In the genomic region with DNA sequence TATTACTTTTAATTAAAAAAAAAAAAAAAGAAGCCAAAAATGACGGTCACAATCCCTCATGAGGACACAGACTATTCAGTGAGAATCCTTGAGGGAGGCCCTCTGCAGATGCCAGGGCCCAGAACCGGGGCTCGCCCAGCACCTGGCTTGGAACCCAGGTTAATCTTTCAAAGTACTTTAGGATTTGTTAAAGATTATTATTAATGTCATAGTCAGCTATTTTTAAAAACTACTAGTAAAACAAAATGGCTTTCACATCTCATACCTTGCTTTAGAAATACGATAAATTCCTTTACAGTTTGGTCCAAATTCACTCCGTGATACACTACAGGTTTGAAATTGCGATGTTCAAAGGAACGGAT, we compare ENCODE assay signal across 23 cellular contexts. TPM values are rescaled to one million over a fixed set of nuclear protein-coding genes. Genes with fewer than 3 reads are reported as not detected.
A peak's percentile ranks its signal among the peaks of the same experiment; 100 is the strongest.
DNase-seq lines count a peak whose midpoint lies in the region; ATAC-seq and TF ChIP-seq lines count a peak whose summit lies in the region.
"Had no signal": no experiment of that assay in that cellular context is flagged by ENCODE, and none has a peak within 500 bp of the region (broad histone marks: within the 10 kb centered on the region; RNA-seq: fewer than 3 reads in every experiment).

No MANE protein-coding gene starts in this region.

- no peaks in the 10 kb centered on the region for H3K27me3 ChIP-seq in spleen (replicated peaks in 1 of 7)
- H3K27me3 ChIP-seq: BE2C, cardiac muscle cell, gastrocnemius medialis, stomach, upper lobe of right lung had no signal

- CTCF ChIA-PET in activated CD8-positive, alpha-beta memory T cell treated with anti-CD3 and anti-CD28 coated beads, Interleukin-2, amount 10 ng/mL, durations not matched to agents 7 days and 5 days (lab: Charles Lee): no interaction called here

- H3K4me3 ChIP-seq in spleen: no peak overlapping the region
- H3K4me3 ChIP-seq: cardiac muscle cell, gastrocnemius medialis, stomach, upper lobe of right lung had no signal

- peaks cover 17% of the 10 kb centered on the region for H3K4me1 Mint-ChIP-seq in activated CD8-positive, alpha-beta memory T cell treated with anti-CD3 and anti-CD28 coated beads, Interleukin-2, amount 10 ng/mL, durations not matched to agents 7 days and 5 days
- H3K4me1 Mint-ChIP-seq in T-helper 17 cell (peaks cover 14% of the 10 kb centered on the region), natural killer cell (peaks cover 33 to 34% of the 10 kb centered on the region in 2 donors)

- no peak for TF ChIP-seq POLR2A in spleen (IDR thresholded peaks at IDR 0.05)

- no peak overlapping the region for H3K27ac Mint-ChIP-seq in activated CD8-positive, alpha-beta memory T cell treated with anti-CD3 and anti-CD28 coated beads, Interleukin-2, amount 10 ng/mL, durations not matched to agents 7 days and 5 days
- H3K27ac Mint-ChIP-seq in T-helper 17 cell (peak overlapping the region; percentile 47), natural killer cell (peak overlapping the region; percentile 89)
- H3K27ac Mint-ChIP-seq: HFFc6; nephron progenitor cell; T-helper 2 cell treated with Interferon-gamma antibody and Interleukin-4, amounts not matched to agents 5 μg/mL and 100 μg/mL, for 36 hours had no signal

- WGBS in spleen, 5 donors: 84 to 89% (median 88%) methylated on average over 7 of the region's 7 CpGs

- no peaks in the 10 kb centered on the region for H3K36me3 Mint-ChIP-seq in activated CD8-positive, alpha-beta memory T cell treated with anti-CD3 and anti-CD28 coated beads, Interleukin-2, amount 10 ng/mL, durations not matched to agents 7 days and 5 days
- H3K36me3 Mint-ChIP-seq in T-helper 17 cell (ENCODE audit: low read depth): peaks cover 12% of the 10 kb centered on the region
- H3K36me3 Mint-ChIP-seq in natural killer cell: no peaks in the 10 kb centered on the region

- no peak for TF ChIP-seq CTCF in natural killer cell (IDR thresholded peaks at IDR 0.05)
- no peak for TF ChIP-seq CTCF in spleen (IDR thresholded peaks at IDR 0.05 in 8 of 11, conservative IDR thresholded peaks at IDR 0.05 in 3 of 11)

- peak; percentile 54 for ATAC-seq in activated CD8-positive, alpha-beta memory T cell treated with anti-CD3 and anti-CD28 coated beads, Interleukin-2, amount 10 ng/mL, durations not matched to agents 7 days and 5 days
- ATAC-seq in HG02970 (IDR thresholded peaks at IDR 0.05; ENCODE audit: low FRiP score, unreplicated experiment): peak; percentile 26
- peak; percentile 40 for ATAC-seq in T-helper 17 cell
- ATAC-seq in natural killer cell: no peak
- ATAC-seq: gastrocnemius medialis had no signal

- no peaks in the 10 kb centered on the region for H3K9me3 Mint-ChIP-seq in activated CD8-positive, alpha-beta memory T cell treated with anti-CD3 and anti-CD28 coated beads, Interleukin-2, amount 10 ng/mL, durations not matched to agents 7 days and 5 days (ENCODE audit: low read depth)
- H3K9me3 Mint-ChIP-seq in natural killer cell: no peaks in the 10 kb centered on the region
- H3K9me3 Mint-ChIP-seq: HFFc6; nephron progenitor cell; T-helper 2 cell treated with Interferon-gamma antibody and Interleukin-4, amounts not matched to agents 5 μg/mL and 100 μg/mL, for 36 hours had no signal

- DNase-seq in activated CD8-positive, alpha-beta memory T cell treated with anti-CD3 and anti-CD28 coated beads, Interleukin-2, amount 10 ng/mL, durations not matched to agents 7 days and 5 days: no peak
- no peak for DNase-seq in activated CD8-positive, alpha-beta memory T cell treated with anti-CD3 and anti-CD28 coated beads for 24 hours
- no peak for DNase-seq in T-helper 17 cell
- no peak for DNase-seq in natural killer cell
- no peak for DNase-seq in spleen
- DNase-seq in NCI-H128 (lab: John Stamatoyannopoulos, UW; ENCODE audit: unreplicated experiment): no peak
- DNase-seq in NCI-H446 treated with DMSO at 0.1 percent for 48 hours (lab: John Stamatoyannopoulos, UW): no peak
- DNase-seq: amygdala, BE2C, HFFc6, kidney glomerular epithelial cell, mesenchymal stem cell, NCI-H1417, NCI-H2107, NCI-H748 treated with DMSO at 0.1 percent for 48 hours, nephron progenitor cell, stomach had no signal

- H3K27me3 Mint-ChIP-seq in activated CD8-positive, alpha-beta memory T cell treated with anti-CD3 and anti-CD28 coated beads, Interleukin-2, amount 10 ng/mL, durations not matched to agents 7 days and 5 days: no peaks in the 10 kb centered on the region
- H3K27me3 Mint-ChIP-seq in T-helper 17 cell: no peaks in the 10 kb centered on the region
- no peaks in the 10 kb centered on the region for H3K27me3 Mint-ChIP-seq in natural killer cell (ENCODE audit: low read depth in 2 of 2)

- peaks cover 0 to 36% (median 0%) of the 10 kb centered on the region in 6 donors for H3K36me3 ChIP-seq in spleen
- H3K36me3 ChIP-seq: BE2C, cardiac muscle cell, upper lobe of right lung had no signal

- peak overlapping the region; percentile 19 for H3K4me3 Mint-ChIP-seq in activated CD8-positive, alpha-beta memory T cell treated with anti-CD3 and anti-CD28 coated beads, Interleukin-2, amount 10 ng/mL, durations not matched to agents 7 days and 5 days
- H3K4me3 Mint-ChIP-seq in T-helper 17 cell (no peak overlapping the region), natural killer cell (peak overlapping the region; percentile 58)
- H3K4me3 Mint-ChIP-seq: HFFc6, nephron progenitor cell had no signal

- peaks cover 4 to 26% (median 10%) of the 10 kb centered on the region in 6 donors for H3K4me1 ChIP-seq in spleen
- H3K4me1 ChIP-seq: BE2C, stomach had no signal

- no peaks in the 10 kb centered on the region for H3K9me3 ChIP-seq in T-helper 17 cell (ENCODE audit: control insufficient read depth, low read length, poor library complexity, severe bottlenecking)
- no peaks in the 10 kb centered on the region for H3K9me3 ChIP-seq in spleen
- H3K9me3 ChIP-seq: BE2C, gastrocnemius medialis, stomach, upper lobe of right lung had no signal

- peak overlapping the region in 4 of 8 donors; percentile 40 to 64 (median 53) for H3K27ac ChIP-seq in spleen
- H3K27ac ChIP-seq: 22Rv1, cardiac muscle cell, gastrocnemius medialis, stomach, upper lobe of right lung had no signal

- intact Hi-C loops in natural killer cell (cut with micrococcal nuclease): loop anchor here (1.0 kb wide), 1 partner anchor 27 kb away; a partner anchor contains a TSS
- intact Hi-C loops in spleen (cut with DNase I; ENCODE audit: low total_unique reads): no loop called here

RNA-seq across cellular contexts. Expression of a gene that starts 27.1 kb away (rescaled TPM):
- 1 to 10 TPM; 6.2 to 9.9 TPM for total RNA-seq in activated CD8-positive, alpha-beta memory T cell treated with anti-CD3 and anti-CD28 coated beads, Interleukin-2, amount 10 ng/mL, durations not matched to agents 7 days and 5 days
- 1 to 10 TPM; 7.2 to 9.0 TPM for total RNA-seq in T-helper 17 cell
- 10 to 100 TPM; 14.1 to 21.9 (median 20.5) TPM for total RNA-seq in natural killer cell
- total RNA-seq in spleen: 10 to 100 TPM in 1 of 7 donors, 1 to 10 TPM in 6; 4.8 to 12.0 (median 7.2) TPM
- 10 to 100 TPM; 11.2 to 21.7 (median 18.6) TPM for polyA plus RNA-seq in spleen

RNA-seq across cellular contexts. Expression of a gene that starts 27.2 kb away (rescaled TPM):
- total RNA-seq in activated CD8-positive, alpha-beta memory T cell treated with anti-CD3 and anti-CD28 coated beads, Interleukin-2, amount 10 ng/mL, durations not matched to agents 7 days and 5 days: 100 to 1,000 TPM; 151 to 179 TPM
- 10 to 100 TPM; 39.3 to 43.0 TPM for total RNA-seq in T-helper 17 cell
- total RNA-seq in natural killer cell: 100 to 1,000 TPM in 1 of 3 donors, 10 to 100 TPM in 2; 85.1 to 109 (median 93.2) TPM
- 10 to 100 TPM; 37.3 to 70.0 (median 49.9) TPM for total RNA-seq in spleen
- 100 to 1,000 TPM; 178 to 321 (median 286) TPM for polyA plus RNA-seq in spleen

Comparison
In these comparisons a context has a peak if more than half of its experiments do, and no peak if none do; other contexts are left out.
1. ATAC-seq: peak in activated CD8-positive, alpha-beta memory T cell treated with anti-CD3 and anti-CD28 coated beads, Interleukin-2, amount 10 ng/mL, durations not matched to agents 7 days and 5 days (single experiment), HG02970 (single experiment) and T-helper 17 cell (single experiment); none in natural killer cell (0 of 3).